ENCODE assay signal across 2 cellular contexts in genomic region chr3:16060358-16060852, GRCh38.
TF ChIP-seq lines count a peak whose summit lies in the region.

No MANE protein-coding gene starts in this region.

TF ChIP-seq in IMR-90, 13 proteins besides CTCF, POLR2A, EP300 and RAD21:
- TF ChIP-seq FOS (IDR thresholded peaks at IDR 0.05; ENCODE audit: low read depth, low read length) = peak; percentile 99
- peak; percentile 24; the same call in 1 of the 2 replicates for TF ChIP-seq SMC3 (IDR thresholded peaks at IDR 0.05; ENCODE audit: low read depth, low read length)
- peak; percentile 98 for TF ChIP-seq BHLHE40 (IDR thresholded peaks at IDR 0.05; ENCODE audit: low read depth, low read length)
- TF ChIP-seq MAFK (IDR thresholded peaks at IDR 0.05; ENCODE audit: low read depth, low read length) = no peak; the same call in 1 of the 2 replicates
- peak; percentile 14; the same call in 1 of the 2 replicates for TF ChIP-seq MAZ (IDR thresholded peaks at IDR 0.05; ENCODE audit: borderline replicate concordance, low read depth, low read length)
- peak; percentile 51; the same call in 1 of the 2 replicates for TF ChIP-seq NFE2L2 (IDR thresholded peaks at IDR 0.05; ENCODE audit: low read depth, low read length)
- peak; percentile 75 for TF ChIP-seq RCOR1 (IDR thresholded peaks at IDR 0.05; ENCODE audit: insufficient replicate concordance, low read length)
- peak; percentile 87 for TF ChIP-seq MXI1 (IDR thresholded peaks at IDR 0.05; ENCODE audit: borderline replicate concordance, low read depth, low read length)
- TF ChIP-seq, protein P1, sequence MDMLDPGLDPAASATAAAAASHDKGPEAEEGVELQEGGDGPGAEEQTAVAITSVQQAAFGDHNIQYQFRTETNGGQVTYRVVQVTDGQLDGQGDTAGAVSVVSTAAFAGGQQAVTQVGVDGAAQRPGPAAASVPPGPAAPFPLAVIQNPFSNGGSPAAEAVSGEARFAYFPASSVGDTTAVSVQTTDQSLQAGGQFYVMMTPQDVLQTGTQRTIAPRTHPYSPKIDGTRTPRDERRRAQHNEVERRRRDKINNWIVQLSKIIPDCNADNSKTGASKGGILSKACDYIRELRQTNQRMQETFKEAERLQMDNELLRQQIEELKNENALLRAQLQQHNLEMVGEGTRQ (IDR thresholded peaks at IDR 0.05; ENCODE audit: low read depth, low read length) = peak; percentile 79
- TF ChIP-seq RFX5 (IDR thresholded peaks at IDR 0.05; ENCODE audit: low read depth, low read length) = no peak
- peak; percentile 65; the same call in 1 of the 2 replicates for TF ChIP-seq CHD1 (IDR thresholded peaks at IDR 0.05; ENCODE audit: low read depth, low read length)
- TF ChIP-seq, protein P2, sequence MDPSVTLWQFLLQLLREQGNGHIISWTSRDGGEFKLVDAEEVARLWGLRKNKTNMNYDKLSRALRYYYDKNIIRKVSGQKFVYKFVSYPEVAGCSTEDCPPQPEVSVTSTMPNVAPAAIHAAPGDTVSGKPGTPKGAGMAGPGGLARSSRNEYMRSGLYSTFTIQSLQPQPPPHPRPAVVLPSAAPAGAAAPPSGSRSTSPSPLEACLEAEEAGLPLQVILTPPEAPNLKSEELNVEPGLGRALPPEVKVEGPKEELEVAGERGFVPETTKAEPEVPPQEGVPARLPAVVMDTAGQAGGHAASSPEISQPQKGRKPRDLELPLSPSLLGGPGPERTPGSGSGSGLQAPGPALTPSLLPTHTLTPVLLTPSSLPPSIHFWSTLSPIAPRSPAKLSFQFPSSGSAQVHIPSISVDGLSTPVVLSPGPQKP (IDR thresholded peaks at IDR 0.05; ENCODE audit: borderline replicate concordance, low read depth, low read length) = no peak
- TF ChIP-seq CEBPB (IDR thresholded peaks at IDR 0.05; ENCODE audit: low read depth, low read length) = peak; percentile 97

TF ChIP-seq in HepG2, 621 proteins besides CTCF, POLR2A, EP300 and RAD21 (continues in another document):
- TF ChIP-seq KDM2A (CRISPR knock-in tag; IDR thresholded peaks at IDR 0.05; ENCODE audit: borderline replicate concordance, low read depth) (peak; percentile 75), DPF2 (CRISPR knock-in tag; IDR thresholded peaks at IDR 0.05; ENCODE audit: borderline replicate concordance, low read depth) (peak; percentile 96), JUND (CRISPR knock-in tag; IDR thresholded peaks at IDR 0.05) (peak; percentile 100), HDAC2 (CRISPR knock-in tag; IDR thresholded peaks at IDR 0.05) (peak; percentile 94), ZBTB40 (IDR thresholded peaks at IDR 0.05) (no peak), ZBTB40 (CRISPR knock-in tag; IDR thresholded peaks at IDR 0.05) (peak; percentile 74; the same call in 1 of the 2 replicates), ZNF800 (CRISPR knock-in tag; IDR thresholded peaks at IDR 0.05) (peak; percentile 52; the same call in 1 of the 2 replicates), ZNF207 (IDR thresholded peaks at IDR 0.05; ENCODE audit: borderline replicate concordance) (no peak), GABPB1 (CRISPR knock-in tag; IDR thresholded peaks at IDR 0.05) (peak; percentile 52), BHLHE40 (IDR thresholded peaks at IDR 0.05; ENCODE audit: low read length) (peak; percentile 93), ZNF124 (CRISPR knock-in tag; IDR thresholded peaks at IDR 0.05) (peak; percentile 92), ESRRA (CRISPR knock-in tag; IDR thresholded peaks at IDR 0.05; ENCODE audit: low read depth) (peak; percentile 34), RARA (CRISPR knock-in tag; IDR thresholded peaks at IDR 0.05) (peak; percentile 82), MEIS2 (CRISPR knock-in tag; IDR thresholded peaks at IDR 0.05) (peak; percentile 84; the same call in 1 of the 2 replicates), ARID5B (CRISPR knock-in tag; IDR thresholded peaks at IDR 0.05) (peak; percentile 99), RBAK (CRISPR knock-in tag; IDR thresholded peaks at IDR 0.05) (no peak), ARNTL (CRISPR knock-in tag; IDR thresholded peaks at IDR 0.05) (peak; percentile 98), MNT (IDR thresholded peaks at IDR 0.05) (peak; percentile 79)
- TF ChIP-seq, protein P3, sequence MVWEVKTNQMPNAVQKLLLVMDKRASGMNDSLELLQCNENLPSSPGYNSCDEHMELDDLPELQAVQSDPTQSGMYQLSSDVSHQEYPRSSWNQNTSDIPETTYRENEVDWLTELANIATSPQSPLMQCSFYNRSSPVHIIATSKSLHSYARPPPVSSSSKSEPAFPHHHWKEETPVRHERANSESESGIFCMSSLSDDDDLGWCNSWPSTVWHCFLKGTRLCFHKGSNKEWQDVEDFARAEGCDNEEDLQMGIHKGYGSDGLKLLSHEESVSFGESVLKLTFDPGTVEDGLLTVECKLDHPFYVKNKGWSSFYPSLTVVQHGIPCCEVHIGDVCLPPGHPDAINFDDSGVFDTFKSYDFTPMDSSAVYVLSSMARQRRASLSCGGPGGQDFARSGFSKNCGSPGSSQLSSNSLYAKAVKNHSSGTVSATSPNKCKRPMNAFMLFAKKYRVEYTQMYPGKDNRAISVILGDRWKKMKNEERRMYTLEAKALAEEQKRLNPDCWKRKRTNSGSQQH (CRISPR knock-in tag; IDR thresholded peaks at IDR 0.05; ENCODE audit: low read depth) = peak; percentile 33; the same call in 1 of the 2 replicates
- TF ChIP-seq, protein P4, sequence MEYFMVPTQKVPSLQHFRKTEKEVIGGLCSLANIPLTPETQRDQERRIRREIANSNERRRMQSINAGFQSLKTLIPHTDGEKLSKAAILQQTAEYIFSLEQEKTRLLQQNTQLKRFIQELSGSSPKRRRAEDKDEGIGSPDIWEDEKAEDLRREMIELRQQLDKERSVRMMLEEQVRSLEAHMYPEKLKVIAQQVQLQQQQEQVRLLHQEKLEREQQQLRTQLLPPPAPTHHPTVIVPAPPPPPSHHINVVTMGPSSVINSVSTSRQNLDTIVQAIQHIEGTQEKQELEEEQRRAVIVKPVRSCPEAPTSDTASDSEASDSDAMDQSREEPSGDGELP (IDR thresholded peaks at IDR 0.05; ENCODE audit: borderline replicate concordance, low read depth) = peak; percentile 22; the same call in 1 of the 2 replicates
